ENCODE assay signal across 8 cellular contexts in genomic region chr17:8997994-8998628, GRCh38. TPM values are rescaled to one million over a fixed set of nuclear protein-coding genes. Genes with fewer than 3 reads are reported as not detected.
DNase-seq lines count a peak whose midpoint lies in the region; ATAC-seq and TF ChIP-seq lines count a peak whose summit lies in the region.

No MANE protein-coding gene starts in this region.

- no peak overlapping the region for H4K12ac ChIP-seq in trophoblast cell (ENCODE audit: low read depth, low read length)

- H3K79me2 ChIP-seq in HCT116 (ENCODE audit: insufficient read depth, low read length) (no peaks in the 10 kb centered on the region), PC-3 (ENCODE audit: low read length) (no peaks in the 10 kb centered on the region), trophoblast cell (ENCODE audit: control insufficient read depth, insufficient read depth, low read length, poor library complexity) (no peaks in the 10 kb centered on the region)

- H3K9ac ChIP-seq in HCT116 (ENCODE audit: low read length) = no peak overlapping the region
- no peak overlapping the region for H3K9ac ChIP-seq in PC-3 (ENCODE audit: low read length)
- no peak overlapping the region for H3K9ac ChIP-seq in trophoblast cell (ENCODE audit: low read length)

- POLR2A ChIA-PET in HCT116 (lab: Charles Lee) (no interaction called here), PC-3 (lab: Charles Lee; ENCODE audit: unreplicated experiment) (no interaction called here)

- H3K9me3 ChIP-seq in HCT116 (ENCODE audit: control insufficient read depth in 1 of 2, insufficient read depth in 1 of 2, low read depth in 1 of 2, low read length in 2 of 2) = 0 out of 4 replicates have a peak, but pooled peaks cover 0 to 3% of the 10 kb centered on the region in 2 experiments
- no peaks in the 10 kb centered on the region for H3K9me3 ChIP-seq in PC-3 (ENCODE audit: low read length)
- H3K9me3 ChIP-seq in trophoblast cell (ENCODE audit: insufficient read depth, low read depth, low read length) = no peaks in the 10 kb centered on the region

- H2AK5ac ChIP-seq in trophoblast cell (ENCODE audit: low read length) = no peak overlapping the region

- no peaks in the 10 kb centered on the region for H3K27me3 ChIP-seq in HCT116 (ENCODE audit: insufficient read depth, low read length)
- no peaks in the 10 kb centered on the region for H3K27me3 ChIP-seq in PC-3 (ENCODE audit: low read length)
- H3K27me3 ChIP-seq in trophoblast cell (ENCODE audit: insufficient read depth, low read length) = peaks cover 21% of the 10 kb centered on the region

- H3F3A ChIP-seq in PC-3 (ENCODE audit: low read length, unreplicated experiment) = no peaks in the 10 kb centered on the region

- TF ChIP-seq RAD21 in HCT116 (IDR thresholded peaks at IDR 0.05; ENCODE audit: low read depth) = peak; percentile 82

- RAD21 ChIA-PET in HCT116 (lab: Charles Lee; ENCODE audit: low non-redundant PET in 1 of 2, low total read pairs in 2 of 2, uncharacterized antibody in 2 of 2, unreplicated experiment in 2 of 2) = interaction anchor here in 1 of 2 experiments (0.9 kb wide), 1 partner anchor 18 kb away, joined by 3 read pairs; no protein-coding TSS in a partner anchor

- intact Hi-C loops in HCT116 (cut with micrococcal nuclease) = loop anchor here (1.0 kb wide), 1 partner anchor 110 kb away; no protein-coding TSS in a partner anchor
- intact Hi-C loops in PC-3 (cut with micrococcal nuclease) = no loop called here

- H3K36me3 ChIP-seq in HCT116 (ENCODE audit: control insufficient read depth in 1 of 2, insufficient read depth in 2 of 2, low read length in 2 of 2) (no peaks in the 10 kb centered on the region), PC-3 (ENCODE audit: low read depth, low read length) (no peaks in the 10 kb centered on the region; the same call in 1 of the 2 replicates), trophoblast cell (ENCODE audit: control insufficient read depth in 1 of 2, insufficient read depth in 2 of 2, low read length in 2 of 2) (no peaks in the 10 kb centered on the region)

- H4K20me1 ChIP-seq in HCT116 (ENCODE audit: insufficient read depth) = no peaks in the 10 kb centered on the region
- H4K20me1 ChIP-seq in PC-3 (ENCODE audit: low read length) = no peaks in the 10 kb centered on the region

- H2AFZ ChIP-seq in HCT116 (ENCODE audit: low read depth, low read length, poor library complexity, severe bottlenecking) (peak overlapping the region; percentile 97), PC-3 (ENCODE audit: low read length) (peak overlapping the region; percentile 15; the same call in 1 of the 2 replicates), trophoblast cell (ENCODE audit: insufficient read depth, low read length, poor library complexity) (no peak overlapping the region)

- H2BK12ac ChIP-seq in trophoblast cell (ENCODE audit: low read length) = no peak overlapping the region

- H2BK5ac ChIP-seq in trophoblast cell (ENCODE audit: low read depth, low read length, poor library complexity) = no peak overlapping the region

- TF ChIP-seq CTCF in HCT116 (IDR thresholded peaks at IDR 0.05 in 2 of 3, conservative IDR thresholded peaks at IDR 0.05 in 1 of 3; ENCODE audit: borderline replicate concordance in 1 of 3, insufficient read depth in 1 of 3, low read depth in 2 of 3, low read length in 2 of 3) (peak; percentile 98), PC-3 (conservative IDR thresholded peaks at IDR 0.05; ENCODE audit: low read depth, low read length) (peak; percentile 92), fibroblast of mammary gland (conservative IDR thresholded peaks at IDR 0.05; ENCODE audit: control insufficient read depth, insufficient read depth, low read depth, low read length) (peak; percentile 95)

- H3K23ac ChIP-seq in trophoblast cell (ENCODE audit: low read length) = no peak overlapping the region

- H3K4me3 ChIP-seq in HCT116 (replicated peaks in 1 of 2; ENCODE audit: low read depth in 1 of 2, low read length in 2 of 2) (no peak overlapping the region), PC-3 (ENCODE audit: low read length) (no peak overlapping the region), fibroblast of mammary gland (ENCODE audit: control insufficient read depth, low read depth, low read length) (no peak overlapping the region), trophoblast cell (ENCODE audit: low read depth, low read length) (no peak overlapping the region)

- H3K9me2 ChIP-seq in HCT116 (ENCODE audit: insufficient read depth) (no peaks in the 10 kb centered on the region), PC-3 (replicated peaks; ENCODE audit: low read length) (no peaks in the 10 kb centered on the region)

- H4K8ac ChIP-seq in trophoblast cell (ENCODE audit: low read depth, low read length) = no peak overlapping the region

- peaks cover 0 to 4% of the 10 kb centered on the region in 2 experiments; a peak in 1 of 4 replicates for H3K4me1 ChIP-seq in HCT116 (ENCODE audit: control insufficient read depth in 1 of 2, insufficient read depth in 2 of 2, low read length in 2 of 2)
- no peaks in the 10 kb centered on the region for H3K4me1 ChIP-seq in PC-3 (ENCODE audit: insufficient read depth, low read length)
- H3K4me1 ChIP-seq in trophoblast cell (ENCODE audit: control insufficient read depth in 1 of 2, insufficient read depth in 2 of 2, low read length in 2 of 2) = peaks cover 0 to 5% of the 10 kb centered on the region in 2 experiments

- BruUV-seq in HCT116 (replicated peaks; lab: Mats Ljungman, UMichigan) = no TSS peak
- BruUV-seq in PC-3 (replicated peaks; lab: Mats Ljungman, UMichigan) = no TSS peak

- H3K14ac ChIP-seq in trophoblast cell (ENCODE audit: low read length) = no peak overlapping the region

- ATAC-seq in HCT116 = peak; percentile 88
- peak; percentile 64; the same call in 1 of the 2 replicates for ATAC-seq in PC-3
- no peak for ATAC-seq in HG02970 (IDR thresholded peaks at IDR 0.05; ENCODE audit: low FRiP score, unreplicated experiment)

- CTCF ChIA-PET in HCT116 (lab: Charles Lee) = interaction anchor here (0.8 to 2.4 kb wide), 19 partner anchors 10 to 938 kb away, joined by 3 to 39 read pairs (median 6); no protein-coding TSS in a partner anchor
- CTCF ChIA-PET in PC-3 (lab: Charles Lee) = interaction anchor here (1.0 kb wide), 1 partner anchor 109 kb away, joined by 3 read pairs; no protein-coding TSS in a partner anchor

- no peaks in the 10 kb centered on the region for H3K79me1 ChIP-seq in trophoblast cell (ENCODE audit: low read length)

- no CpG with 5 or more reads among the region's 9 CpGs for WGBS in trophoblast cell (ENCODE audit: extremely low coverage, insufficient coverage, insufficient read length)

- no peak overlapping the region for H2BK120ac ChIP-seq in trophoblast cell (ENCODE audit: insufficient read depth, low read length, poor library complexity)

- H3K4me2 ChIP-seq in HCT116 (ENCODE audit: low read length) = peak overlapping the region; percentile 27
- H3K4me2 ChIP-seq in PC-3 (ENCODE audit: low read length) = no peak overlapping the region
- no peak overlapping the region for H3K4me2 ChIP-seq in trophoblast cell (ENCODE audit: low read length)

- DNase-seq in Caki2 (ENCODE audit: low read depth) (peak; percentile 31), HCT116 (ENCODE audit: low read depth, low spot score) (peak; percentile 51), PC-3 (peak; percentile 65), activated T-cell treated with anti-CD3 and anti-CD28 coated beads for 48 hours (ENCODE audit: low read depth) (peak; percentile 69), fibroblast of mammary gland (ENCODE audit: low read depth) (peak; percentile 51), trophoblast cell (peak; percentile 60 to 87), foreskin melanocyte (no peak)

- no peak overlapping the region for H3K18ac ChIP-seq in trophoblast cell (ENCODE audit: low read length)

- H3K4ac ChIP-seq in trophoblast cell (ENCODE audit: low read depth, low read length) = no peak overlapping the region

- H3K27ac ChIP-seq in HCT116 (ENCODE audit: low read depth, low read length) = no peak overlapping the region
- H3K27ac ChIP-seq in PC-3 (ENCODE audit: low read length) = no peak overlapping the region
- no peak overlapping the region for H3K27ac ChIP-seq in trophoblast cell (ENCODE audit: low read depth, low read length)

- TF ChIP-seq POLR2A in HCT116 (IDR thresholded peaks at IDR 0.05; ENCODE audit: borderline replicate concordance, extremely low read depth, insufficient read depth, insufficient read length) = no peak

- in situ Hi-C loops in Caki2 (cut with HindIII; ENCODE audit: low pct_unique_long_range_greater_than_20kb, low sequenced_read_pairs) = no loop called here

- no peak overlapping the region for H4K91ac ChIP-seq in trophoblast cell (ENCODE audit: low read depth, low read length)

TF ChIP-seq in HCT116, 20 proteins besides CTCF, POLR2A, EP300 and RAD21 (continues in another document):
- peak; percentile 88 for TF ChIP-seq YY1 (IDR thresholded peaks at IDR 0.05; ENCODE audit: extremely low read depth, insufficient replicate concordance, low read depth, low read length)
- no peak for TF ChIP-seq ZFX (IDR thresholded peaks at IDR 0.05)
- no peak for TF ChIP-seq CEBPB (IDR thresholded peaks at IDR 0.05; ENCODE audit: low read depth)

RNA-seq across cellular contexts. Expression of gene NTN1, which starts 23.2 kb away (rescaled TPM):
- total RNA-seq in Caki2 (2014; rRNA removed; shearing (Covaris generic); ENCODE audit: low replicate concordance) = 11.9 and 13.8 TPM in 2 replicates
- total RNA-seq in HCT116 (2021; ENCODE audit: unreplicated experiment) = 4.2 TPM
- 3.3 and 4.1 TPM in 2 replicates for polyA plus RNA-seq in HCT116 (2012)
- total RNA-seq in PC-3 (2014; rRNA removed) = 0.12 and 0.22 TPM in 2 replicates
- polyA plus RNA-seq in trophoblast cell (2013) = 0.92 and 1.1 TPM in 2 replicates

RNA-seq across cellular contexts. Expression of gene PIK3R5, which starts 32.6 kb away (rescaled TPM):
- total RNA-seq in Caki2 (2014; rRNA removed; shearing (Covaris generic); ENCODE audit: low replicate concordance) = 3.1 TPM in 1 of 2 replicates, not detected in the other
- total RNA-seq in HCT116 (2021; ENCODE audit: unreplicated experiment) = 2.5 TPM
- polyA plus RNA-seq in HCT116 (2012) = 0.78 and 0.99 TPM in 2 replicates
- total RNA-seq in PC-3 (2014; rRNA removed) = not detected in 2 replicates
- 0.04 TPM in 1 of 2 replicates, not detected in the other for polyA plus RNA-seq in trophoblast cell (2013)
